In the genomic region with DNA sequence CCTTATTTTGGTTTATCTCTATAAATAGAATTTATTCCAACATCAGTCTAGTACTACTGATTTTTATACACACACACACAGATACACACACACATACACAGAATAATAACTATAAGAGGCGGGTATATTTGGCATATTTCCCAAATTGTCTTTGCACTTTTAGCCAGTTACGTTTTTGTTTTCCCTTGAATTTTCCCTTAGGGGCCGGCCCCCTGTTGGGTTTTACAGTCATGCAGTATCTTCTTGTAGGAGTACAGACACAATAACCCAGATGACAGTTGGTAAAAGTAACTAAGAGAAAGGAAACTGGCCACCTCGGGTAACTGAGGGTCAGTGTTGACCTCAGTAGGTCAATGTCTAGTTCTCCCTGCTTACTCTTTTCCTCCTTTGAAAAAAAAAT, we compare ENCODE assay signal across 28 cellular contexts. TPM values are rescaled to one million over a fixed set of nuclear protein-coding genes. Genes with fewer than 3 reads are reported as not detected.
DNase-seq lines count a peak whose midpoint lies in the region; ATAC-seq and TF ChIP-seq lines count a peak whose summit lies in the region.
"Had no signal": no experiment of that assay in that cellular context is flagged by ENCODE, and none has a peak within 500 bp of the region (broad histone marks: within the 10 kb centered on the region; RNA-seq: fewer than 3 reads in every experiment).

No MANE protein-coding gene starts in this region.

- no peaks in the 10 kb centered on the region for H3K9me3 Mint-ChIP-seq in WTC11
- H3K9me3 Mint-ChIP-seq in type B pancreatic cell, result no peaks in the 10 kb centered on the region
- H3K9me3 Mint-ChIP-seq: CD14-positive monocyte; CD8-positive, alpha-beta memory T cell; T-cell had no signal

- no peak overlapping the region for H3K4me3 Mint-ChIP-seq in WTC11
- H3K4me3 Mint-ChIP-seq in type B pancreatic cell, result no peak overlapping the region
- H3K4me3 Mint-ChIP-seq: CD14-positive monocyte; CD8-positive, alpha-beta memory T cell; T-cell had no signal

- H2BK120ac ChIP-seq in mesendoderm (ENCODE audit: low read depth, low read length), result no peak overlapping the region

- H3K23ac ChIP-seq in mesendoderm (ENCODE audit: low read length), result no peak overlapping the region

- H3K27ac ChIP-seq in HEK293 (ENCODE audit: extremely low read depth, low read depth, low read length), result no peak overlapping the region
- no peak overlapping the region for H3K27ac ChIP-seq in mesendoderm (ENCODE audit: low read depth, low read length)
- H3K27ac ChIP-seq: 22Rv1, PC-9, SJSA1 had no signal

- H3K27me3 ChIP-seq in mesendoderm (ENCODE audit: insufficient read depth, low read length, poor library complexity), result no peaks in the 10 kb centered on the region
- H3K27me3 ChIP-seq: BE2C, SJSA1 had no signal

- CTCF ChIA-PET in HEK293 (lab: Yijun Ruan, JAX), result interaction anchor here (1.1 kb wide), 1 partner anchor 150 kb away, joined by 3 read pairs; no protein-coding TSS in a partner anchor
- CTCF ChIA-PET in WTC11 (lab: Charles Lee), result no interaction called here

- no CpG with 5 or more reads among the region's 4 CpGs for WGBS in mesendoderm (ENCODE audit: extremely low coverage, insufficient coverage, low lambda C conversion rate)

- no peaks in the 10 kb centered on the region for H3K79me2 ChIP-seq in mesendoderm (ENCODE audit: control insufficient read depth, insufficient read depth, low read length)

- no peak overlapping the region for H4K8ac ChIP-seq in mesendoderm (ENCODE audit: low read depth, low read length)

- no peaks in the 10 kb centered on the region for H3K79me1 ChIP-seq in mesendoderm (ENCODE audit: low read length)

- H3K9ac ChIP-seq in mesendoderm (ENCODE audit: low read length), result no peak overlapping the region

- no peak overlapping the region for H3K27ac Mint-ChIP-seq in WTC11
- no peak overlapping the region for H3K27ac Mint-ChIP-seq in type B pancreatic cell
- H3K27ac Mint-ChIP-seq: CD14-positive monocyte; CD8-positive, alpha-beta memory T cell; T-cell had no signal

- H3K4ac ChIP-seq in mesendoderm (ENCODE audit: low read depth, low read length), result no peak overlapping the region

- H3K36me3 ChIP-seq in HEK293 (ENCODE audit: control insufficient read depth in 2 of 2, insufficient read depth in 1 of 2, low read length in 2 of 2), result no peaks in the 10 kb centered on the region
- no peaks in the 10 kb centered on the region for H3K36me3 ChIP-seq in mesendoderm (ENCODE audit: control insufficient read depth, insufficient read depth, low read length)
- H3K36me3 ChIP-seq: BE2C, SJSA1 had no signal

- H3K56ac ChIP-seq in mesendoderm (ENCODE audit: low read length), result no peak overlapping the region

- H3K4me1 ChIP-seq in HEK293 (ENCODE audit: control insufficient read depth, insufficient read depth, low read length), result peaks cover 3% of the 10 kb centered on the region; the same call in 1 of the 2 replicates
- H3K4me1 ChIP-seq in mesendoderm (ENCODE audit: control insufficient read depth, low read depth, low read length), result no peaks in the 10 kb centered on the region
- H3K4me1 ChIP-seq: BE2C, SJSA1 had no signal

- H3K27me3 Mint-ChIP-seq in WTC11 (ENCODE audit: low read depth) (no peaks in the 10 kb centered on the region), type B pancreatic cell (no peaks in the 10 kb centered on the region)
- H3K27me3 Mint-ChIP-seq: CD8-positive, alpha-beta memory T cell; T-cell had no signal

- no peak overlapping the region for H2BK5ac ChIP-seq in mesendoderm (ENCODE audit: low read length)

- POLR2A ChIA-PET in HEK293 (lab: Yijun Ruan, JAX) (no interaction called here), WTC11 (lab: Charles Lee) (no interaction called here)

- H2AK5ac ChIP-seq in mesendoderm (ENCODE audit: low read length), result no peak overlapping the region

- H3K9me3 ChIP-seq in HEK293 (ENCODE audit: control insufficient read depth, insufficient read depth, low read depth, low read length), result no peaks in the 10 kb centered on the region
- H3K9me3 ChIP-seq: BE2C, SJSA1 had no signal

- H3K36me3 Mint-ChIP-seq in WTC11, result no peaks in the 10 kb centered on the region
- no peaks in the 10 kb centered on the region for H3K36me3 Mint-ChIP-seq in type B pancreatic cell
- H3K36me3 Mint-ChIP-seq: CD14-positive monocyte, T-cell had no signal

- H3K4me2 ChIP-seq in mesendoderm (ENCODE audit: low read length), result no peak overlapping the region
- H3K4me2 ChIP-seq: PC-9 had no signal

- H3K4me3 ChIP-seq in HEK293 (ENCODE audit: low read depth, low read length) (no peak overlapping the region), mesendoderm (ENCODE audit: low read length) (no peak overlapping the region)
- H3K4me3 ChIP-seq: K562, PC-9, SJSA1 had no signal

- H3K18ac ChIP-seq in mesendoderm (ENCODE audit: low read length), result no peak overlapping the region

- no peak overlapping the region for H2BK15ac ChIP-seq in mesendoderm (replicated peaks; ENCODE audit: low read depth)

- ATAC-seq in WTC11, result peak; percentile 51
- no peak for ATAC-seq in HG03469 (IDR thresholded peaks at IDR 0.05; ENCODE audit: unreplicated experiment)
- ATAC-seq: HCT116, HepG2, K562, Right ventricle myocardium inferior, T-cell had no signal

- H3K4me1 Mint-ChIP-seq in WTC11, result peaks cover 13% of the 10 kb centered on the region
- peaks cover 11% of the 10 kb centered on the region for H3K4me1 Mint-ChIP-seq in type B pancreatic cell (ENCODE audit: unreplicated experiment)
- H3K4me1 Mint-ChIP-seq: CD14-positive monocyte had no signal

- TF ChIP-seq CTCF in HEK293 (tag by site-specific recombination; IDR thresholded peaks at IDR 0.05) (no peak), WTC11 (IDR thresholded peaks at IDR 0.05) (no peak), type B pancreatic cell (conservative IDR thresholded peaks at IDR 0.05) (no peak)

- no peak overlapping the region for H4K5ac ChIP-seq in mesendoderm (ENCODE audit: low read length)

- DNase-seq in NCI-H1417 (lab: John Stamatoyannopoulos, UW), result peak in 2 of 3 experiments; percentile 2 to 47
- DNase-seq in NCI-H1417 treated with DMSO at 0.1 percent for 48 hours (lab: John Stamatoyannopoulos, UW), result no peak
- no peak for DNase-seq in WTC11 (ENCODE audit: low spot score)
- peak; percentile 32 for DNase-seq in mesendoderm
- no peak for DNase-seq in NCI-H1930 (lab: John Stamatoyannopoulos, UW)
- DNase-seq in type B pancreatic cell (ENCODE audit: extremely low spot score, unreplicated experiment), result no peak
- DNase-seq: ACHN; BE2C; Calu3; CD8-positive, alpha-beta memory T cell; DMS79 treated with DMSO at 0.1 percent for 48 hours; Kasumi-1; NCI-H1092 treated with DMSO at 0.1 percent for 48 hours; NCI-H146; NCI-H2029; NCI-H2171 treated with DMSO at 0.1 percent for 48 hours; NCI-H774; PC-9; T-cell had no signal

TF ChIP-seq in HEK293, 187 proteins besides CTCF, POLR2A, EP300 and RAD21 (continues in another document):
- TF ChIP-seq ZNF248 (tag by site-specific recombination; IDR thresholded peaks at IDR 0.05) (no peak), ZNF146 (tag by site-specific recombination; IDR thresholded peaks at IDR 0.05) (no peak)
- TF ChIP-seq, protein P1, sequence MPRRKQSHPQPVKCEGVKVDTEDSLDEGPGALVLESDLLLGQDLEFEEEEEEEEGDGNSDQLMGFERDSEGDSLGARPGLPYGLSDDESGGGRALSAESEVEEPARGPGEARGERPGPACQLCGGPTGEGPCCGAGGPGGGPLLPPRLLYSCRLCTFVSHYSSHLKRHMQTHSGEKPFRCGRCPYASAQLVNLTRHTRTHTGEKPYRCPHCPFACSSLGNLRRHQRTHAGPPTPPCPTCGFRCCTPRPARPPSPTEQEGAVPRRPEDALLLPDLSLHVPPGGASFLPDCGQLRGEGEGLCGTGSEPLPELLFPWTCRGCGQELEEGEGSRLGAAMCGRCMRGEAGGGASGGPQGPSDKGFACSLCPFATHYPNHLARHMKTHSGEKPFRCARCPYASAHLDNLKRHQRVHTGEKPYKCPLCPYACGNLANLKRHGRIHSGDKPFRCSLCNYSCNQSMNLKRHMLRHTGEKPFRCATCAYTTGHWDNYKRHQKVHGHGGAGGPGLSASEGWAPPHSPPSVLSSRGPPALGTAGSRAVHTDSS (tag by site-specific recombination; IDR thresholded peaks at IDR 0.05), result no peak

TF ChIP-seq in WTC11, 78 proteins besides CTCF, POLR2A, EP300 and RAD21:
- TF ChIP-seq, protein P2, sequence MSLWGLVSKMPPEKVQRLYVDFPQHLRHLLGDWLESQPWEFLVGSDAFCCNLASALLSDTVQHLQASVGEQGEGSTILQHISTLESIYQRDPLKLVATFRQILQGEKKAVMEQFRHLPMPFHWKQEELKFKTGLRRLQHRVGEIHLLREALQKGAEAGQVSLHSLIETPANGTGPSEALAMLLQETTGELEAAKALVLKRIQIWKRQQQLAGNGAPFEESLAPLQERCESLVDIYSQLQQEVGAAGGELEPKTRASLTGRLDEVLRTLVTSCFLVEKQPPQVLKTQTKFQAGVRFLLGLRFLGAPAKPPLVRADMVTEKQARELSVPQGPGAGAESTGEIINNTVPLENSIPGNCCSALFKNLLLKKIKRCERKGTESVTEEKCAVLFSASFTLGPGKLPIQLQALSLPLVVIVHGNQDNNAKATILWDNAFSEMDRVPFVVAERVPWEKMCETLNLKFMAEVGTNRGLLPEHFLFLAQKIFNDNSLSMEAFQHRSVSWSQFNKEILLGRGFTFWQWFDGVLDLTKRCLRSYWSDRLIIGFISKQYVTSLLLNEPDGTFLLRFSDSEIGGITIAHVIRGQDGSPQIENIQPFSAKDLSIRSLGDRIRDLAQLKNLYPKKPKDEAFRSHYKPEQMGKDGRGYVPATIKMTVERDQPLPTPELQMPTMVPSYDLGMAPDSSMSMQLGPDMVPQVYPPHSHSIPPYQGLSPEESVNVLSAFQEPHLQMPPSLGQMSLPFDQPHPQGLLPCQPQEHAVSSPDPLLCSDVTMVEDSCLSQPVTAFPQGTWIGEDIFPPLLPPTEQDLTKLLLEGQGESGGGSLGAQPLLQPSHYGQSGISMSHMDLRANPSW (CRISPR knock-in tag; conservative IDR thresholded peaks at IDR 0.05; ENCODE audit: low read depth), result no peak
- TF ChIP-seq ATF1 (CRISPR knock-in tag; IDR thresholded peaks at IDR 0.05) (no peak), FOXK1 (CRISPR knock-in tag; IDR thresholded peaks at IDR 0.05) (no peak)
- TF ChIP-seq, protein P3, sequence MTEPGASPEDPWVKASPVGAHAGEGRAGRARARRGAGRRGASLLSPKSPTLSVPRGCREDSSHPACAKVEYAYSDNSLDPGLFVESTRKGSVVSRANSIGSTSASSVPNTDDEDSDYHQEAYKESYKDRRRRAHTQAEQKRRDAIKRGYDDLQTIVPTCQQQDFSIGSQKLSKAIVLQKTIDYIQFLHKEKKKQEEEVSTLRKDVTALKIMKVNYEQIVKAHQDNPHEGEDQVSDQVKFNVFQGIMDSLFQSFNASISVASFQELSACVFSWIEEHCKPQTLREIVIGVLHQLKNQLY (CRISPR knock-in tag; IDR thresholded peaks at IDR 0.05), result no peak
TF ChIP-seq in WTC11: peak in this region for 0.

RNA-seq across cellular contexts. Expression of a gene that starts 50.9 kb away (rescaled TPM):
- total RNA-seq in WTC11 (2021), result 2.8 to 4.8 TPM (median 4.6 TPM) in 3 replicates
- 2.2 TPM for polyA plus RNA-seq in mesendoderm (2013, experiment 1 of 2)
- polyA plus RNA-seq in mesendoderm (2013, experiment 2 of 2), result 2.3 TPM
- total RNA-seq in type B pancreatic cell (ENCODE audit: low replicate concordance), result 4.9 and 15.8 TPM in 2 replicates

Comparison
In these comparisons a context has a peak if more than half of its experiments do, and no peak if none do; other contexts are left out.
1. DNase-seq: peak in NCI-H1417 (2 of 3) and mesendoderm (single experiment); none in NCI-H1417 treated with DMSO at 0.1 percent for 48 hours (single experiment), WTC11 (single experiment), NCI-H1930 (0 of 2) and type B pancreatic cell (single experiment).